Comparison of ENCODE assay signal across 1 cellular context in genomic region chr18:31533236-31533635, GRCh38.
TF ChIP-seq lines count a peak whose summit lies in the region.

No MANE protein-coding gene starts in this region.

TF ChIP-seq in HepG2, 621 proteins besides CTCF, POLR2A, EP300 and RAD21 (continues in another document):
- no peak for TF ChIP-seq ZNF660 (CRISPR knock-in tag; IDR thresholded peaks at IDR 0.05; ENCODE audit: borderline replicate concordance, low read depth)
- no peak for TF ChIP-seq NRL (CRISPR knock-in tag; IDR thresholded peaks at IDR 0.05; ENCODE audit: borderline replicate concordance)
- TF ChIP-seq MIXL1 (CRISPR knock-in tag; IDR thresholded peaks at IDR 0.05), result peak; percentile 20; the same call in 1 of the 2 replicates
- no peak for TF ChIP-seq NONO (IDR thresholded peaks at IDR 0.05)
- TF ChIP-seq NONO (CRISPR knock-in tag; conservative IDR thresholded peaks at IDR 0.05), result no peak
- TF ChIP-seq SKI (IDR thresholded peaks at IDR 0.05; ENCODE audit: partially characterized antibody), result peak; percentile 42
- TF ChIP-seq ATM (IDR thresholded peaks at IDR 0.05; ENCODE audit: borderline replicate concordance), result no peak
- no peak for TF ChIP-seq FIP1L1 (IDR thresholded peaks at IDR 0.05; ENCODE audit: borderline replicate concordance, insufficient read depth, low read depth, low read length)
- TF ChIP-seq ZFP82 (CRISPR knock-in tag; IDR thresholded peaks at IDR 0.05; ENCODE audit: borderline replicate concordance), result no peak
- no peak for TF ChIP-seq GTF3A (CRISPR knock-in tag; conservative IDR thresholded peaks at IDR 0.05)
- no peak for TF ChIP-seq ZNF564 (CRISPR knock-in tag; IDR thresholded peaks at IDR 0.05)
- TF ChIP-seq, protein P1, sequence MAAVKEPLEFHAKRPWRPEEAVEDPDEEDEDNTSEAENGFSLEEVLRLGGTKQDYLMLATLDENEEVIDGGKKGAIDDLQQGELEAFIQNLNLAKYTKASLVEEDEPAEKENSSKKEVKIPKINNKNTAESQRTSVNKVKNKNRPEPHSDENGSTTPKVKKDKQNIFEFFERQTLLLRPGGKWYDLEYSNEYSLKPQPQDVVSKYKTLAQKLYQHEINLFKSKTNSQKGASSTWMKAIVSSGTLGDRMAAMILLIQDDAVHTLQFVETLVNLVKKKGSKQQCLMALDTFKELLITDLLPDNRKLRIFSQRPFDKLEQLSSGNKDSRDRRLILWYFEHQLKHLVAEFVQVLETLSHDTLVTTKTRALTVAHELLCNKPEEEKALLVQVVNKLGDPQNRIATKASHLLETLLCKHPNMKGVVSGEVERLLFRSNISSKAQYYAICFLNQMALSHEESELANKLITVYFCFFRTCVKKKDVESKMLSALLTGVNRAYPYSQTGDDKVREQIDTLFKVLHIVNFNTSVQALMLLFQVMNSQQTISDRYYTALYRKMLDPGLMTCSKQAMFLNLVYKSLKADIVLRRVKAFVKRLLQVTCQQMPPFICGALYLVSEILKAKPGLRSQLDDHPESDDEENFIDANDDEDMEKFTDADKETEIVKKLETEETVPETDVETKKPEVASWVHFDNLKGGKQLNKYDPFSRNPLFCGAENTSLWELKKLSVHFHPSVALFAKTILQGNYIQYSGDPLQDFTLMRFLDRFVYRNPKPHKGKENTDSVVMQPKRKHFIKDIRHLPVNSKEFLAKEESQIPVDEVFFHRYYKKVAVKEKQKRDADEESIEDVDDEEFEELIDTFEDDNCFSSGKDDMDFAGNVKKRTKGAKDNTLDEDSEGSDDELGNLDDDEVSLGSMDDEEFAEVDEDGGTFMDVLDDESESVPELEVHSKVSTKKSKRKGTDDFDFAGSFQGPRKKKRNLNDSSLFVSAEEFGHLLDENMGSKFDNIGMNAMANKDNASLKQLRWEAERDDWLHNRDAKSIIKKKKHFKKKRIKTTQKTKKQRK (IDR thresholded peaks at IDR 0.05; ENCODE audit: low read length), result no peak
- no peak for TF ChIP-seq KDM4B (CRISPR knock-in tag; IDR thresholded peaks at IDR 0.05)
- TF ChIP-seq MTF2 (CRISPR knock-in tag; IDR thresholded peaks at IDR 0.05; ENCODE audit: borderline replicate concordance), result no peak
- TF ChIP-seq ZNF383 (CRISPR knock-in tag; IDR thresholded peaks at IDR 0.05; ENCODE audit: borderline replicate concordance), result no peak
- no peak for TF ChIP-seq ZNF841 (CRISPR knock-in tag; IDR thresholded peaks at IDR 0.05; ENCODE audit: borderline replicate concordance)
- no peak for TF ChIP-seq HMGXB4 (CRISPR knock-in tag; IDR thresholded peaks at IDR 0.05; ENCODE audit: borderline replicate concordance in 1 of 2, low read depth in 1 of 2)
- no peak for TF ChIP-seq SP5 (CRISPR knock-in tag; IDR thresholded peaks at IDR 0.05; ENCODE audit: borderline replicate concordance, low read depth)
- no peak for TF ChIP-seq ZNF142 (CRISPR knock-in tag; IDR thresholded peaks at IDR 0.05)
- no peak for TF ChIP-seq ZNF33B (CRISPR knock-in tag; IDR thresholded peaks at IDR 0.05)
- no peak for TF ChIP-seq PREB (CRISPR knock-in tag; IDR thresholded peaks at IDR 0.05)
- no peak for TF ChIP-seq ZNF550 (CRISPR knock-in tag; IDR thresholded peaks at IDR 0.05; ENCODE audit: borderline replicate concordance)
- TF ChIP-seq ZNF749 (CRISPR knock-in tag; IDR thresholded peaks at IDR 0.05; ENCODE audit: borderline replicate concordance), result no peak
- TF ChIP-seq RFXANK (CRISPR knock-in tag; IDR thresholded peaks at IDR 0.05), result no peak
- TF ChIP-seq ZMYM4 (CRISPR knock-in tag; IDR thresholded peaks at IDR 0.05), result 0 out of 2 replicates have a peak, but pooled peaks have one; percentile 30
- no peak for TF ChIP-seq ZSCAN9 (CRISPR knock-in tag; IDR thresholded peaks at IDR 0.05; ENCODE audit: borderline replicate concordance)
- no peak for TF ChIP-seq REPIN1 (CRISPR knock-in tag; IDR thresholded peaks at IDR 0.05; ENCODE audit: borderline replicate concordance, low read depth)
- TF ChIP-seq, protein P2, sequence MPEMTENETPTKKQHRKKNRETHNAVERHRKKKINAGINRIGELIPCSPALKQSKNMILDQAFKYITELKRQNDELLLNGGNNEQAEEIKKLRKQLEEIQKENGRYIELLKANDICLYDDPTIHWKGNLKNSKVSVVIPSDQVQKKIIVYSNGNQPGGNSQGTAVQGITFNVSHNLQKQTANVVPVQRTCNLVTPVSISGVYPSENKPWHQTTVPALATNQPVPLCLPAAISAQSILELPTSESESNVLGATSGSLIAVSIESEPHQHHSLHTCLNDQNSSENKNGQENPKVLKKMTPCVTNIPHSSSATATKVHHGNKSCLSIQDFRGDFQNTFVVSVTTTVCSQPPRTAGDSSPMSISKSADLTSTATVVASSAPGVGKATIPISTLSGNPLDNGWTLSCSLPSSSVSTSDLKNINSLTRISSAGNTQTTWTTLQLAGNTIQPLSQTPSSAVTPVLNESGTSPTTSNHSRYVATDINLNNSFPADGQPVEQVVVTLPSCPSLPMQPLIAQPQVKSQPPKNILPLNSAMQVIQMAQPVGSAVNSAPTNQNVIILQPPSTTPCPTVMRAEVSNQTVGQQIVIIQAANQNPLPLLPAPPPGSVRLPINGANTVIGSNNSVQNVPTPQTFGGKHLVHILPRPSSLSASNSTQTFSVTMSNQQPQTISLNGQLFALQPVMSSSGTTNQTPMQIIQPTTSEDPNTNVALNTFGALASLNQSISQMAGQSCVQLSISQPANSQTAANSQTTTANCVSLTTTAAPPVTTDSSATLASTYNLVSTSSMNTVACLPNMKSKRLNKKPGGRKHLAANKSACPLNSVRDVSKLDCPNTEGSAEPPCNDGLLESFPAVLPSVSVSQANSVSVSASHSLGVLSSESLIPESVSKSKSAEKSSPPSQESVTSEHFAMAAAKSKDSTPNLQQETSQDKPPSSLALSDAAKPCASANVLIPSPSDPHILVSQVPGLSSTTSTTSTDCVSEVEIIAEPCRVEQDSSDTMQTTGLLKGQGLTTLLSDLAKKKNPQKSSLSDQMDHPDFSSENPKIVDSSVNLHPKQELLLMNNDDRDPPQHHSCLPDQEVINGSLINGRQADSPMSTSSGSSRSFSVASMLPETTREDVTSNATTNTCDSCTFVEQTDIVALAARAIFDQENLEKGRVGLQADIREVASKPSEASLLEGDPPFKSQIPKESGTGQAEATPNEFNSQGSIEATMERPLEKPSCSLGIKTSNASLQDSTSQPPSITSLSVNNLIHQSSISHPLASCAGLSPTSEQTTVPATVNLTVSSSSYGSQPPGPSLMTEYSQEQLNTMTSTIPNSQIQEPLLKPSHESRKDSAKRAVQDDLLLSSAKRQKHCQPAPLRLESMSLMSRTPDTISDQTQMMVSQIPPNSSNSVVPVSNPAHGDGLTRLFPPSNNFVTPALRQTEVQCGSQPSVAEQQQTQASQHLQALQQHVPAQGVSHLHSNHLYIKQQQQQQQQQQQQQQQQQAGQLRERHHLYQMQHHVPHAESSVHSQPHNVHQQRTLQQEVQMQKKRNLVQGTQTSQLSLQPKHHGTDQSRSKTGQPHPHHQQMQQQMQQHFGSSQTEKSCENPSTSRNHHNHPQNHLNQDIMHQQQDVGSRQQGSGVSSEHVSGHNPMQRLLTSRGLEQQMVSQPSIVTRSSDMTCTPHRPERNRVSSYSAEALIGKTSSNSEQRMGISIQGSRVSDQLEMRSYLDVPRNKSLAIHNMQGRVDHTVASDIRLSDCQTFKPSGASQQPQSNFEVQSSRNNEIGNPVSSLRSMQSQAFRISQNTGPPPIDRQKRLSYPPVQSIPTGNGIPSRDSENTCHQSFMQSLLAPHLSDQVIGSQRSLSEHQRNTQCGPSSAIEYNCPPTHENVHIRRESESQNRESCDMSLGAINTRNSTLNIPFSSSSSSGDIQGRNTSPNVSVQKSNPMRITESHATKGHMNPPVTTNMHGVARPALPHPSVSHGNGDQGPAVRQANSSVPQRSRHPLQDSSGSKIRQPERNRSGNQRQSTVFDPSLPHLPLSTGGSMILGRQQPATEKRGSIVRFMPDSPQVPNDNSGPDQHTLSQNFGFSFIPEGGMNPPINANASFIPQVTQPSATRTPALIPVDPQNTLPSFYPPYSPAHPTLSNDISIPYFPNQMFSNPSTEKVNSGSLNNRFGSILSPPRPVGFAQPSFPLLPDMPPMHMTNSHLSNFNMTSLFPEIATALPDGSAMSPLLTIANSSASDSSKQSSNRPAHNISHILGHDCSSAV (CRISPR knock-in tag; IDR thresholded peaks at IDR 0.05; ENCODE audit: borderline replicate concordance), result no peak
- TF ChIP-seq SNAPC2 (CRISPR knock-in tag; IDR thresholded peaks at IDR 0.05), result no peak
- no peak for TF ChIP-seq STAG1 (CRISPR knock-in tag; IDR thresholded peaks at IDR 0.05)
- TF ChIP-seq, protein P3, sequence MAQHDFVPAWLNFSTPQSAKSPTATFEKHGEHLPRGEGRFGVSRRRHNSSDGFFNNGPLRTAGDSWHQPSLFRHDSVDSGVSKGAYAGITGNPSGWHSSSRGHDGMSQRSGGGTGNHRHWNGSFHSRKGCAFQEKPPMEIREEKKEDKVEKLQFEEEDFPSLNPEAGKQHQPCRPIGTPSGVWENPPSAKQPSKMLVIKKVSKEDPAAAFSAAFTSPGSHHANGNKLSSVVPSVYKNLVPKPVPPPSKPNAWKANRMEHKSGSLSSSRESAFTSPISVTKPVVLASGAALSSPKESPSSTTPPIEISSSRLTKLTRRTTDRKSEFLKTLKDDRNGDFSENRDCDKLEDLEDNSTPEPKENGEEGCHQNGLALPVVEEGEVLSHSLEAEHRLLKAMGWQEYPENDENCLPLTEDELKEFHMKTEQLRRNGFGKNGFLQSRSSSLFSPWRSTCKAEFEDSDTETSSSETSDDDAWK (CRISPR knock-in tag; IDR thresholded peaks at IDR 0.05), result no peak
- no peak for TF ChIP-seq AHR (CRISPR knock-in tag; IDR thresholded peaks at IDR 0.05)
- 0 out of 2 replicates have a peak, but pooled peaks have one; percentile 26 for TF ChIP-seq HNF4G (IDR thresholded peaks at IDR 0.05; ENCODE audit: borderline replicate concordance, low read depth, low read length)
- TF ChIP-seq HNF4G (CRISPR knock-in tag; IDR thresholded peaks at IDR 0.05; ENCODE audit: borderline replicate concordance, low read depth), result no peak
- no peak for TF ChIP-seq BRCA1 (CRISPR knock-in tag; IDR thresholded peaks at IDR 0.05)
- no peak for TF ChIP-seq GLI4 (CRISPR knock-in tag; IDR thresholded peaks at IDR 0.05; ENCODE audit: borderline replicate concordance)
- no peak for TF ChIP-seq MED13 (CRISPR knock-in tag; IDR thresholded peaks at IDR 0.05)
- no peak for TF ChIP-seq ZNF776 (CRISPR knock-in tag; IDR thresholded peaks at IDR 0.05)
- no peak for TF ChIP-seq NR2F1 (CRISPR knock-in tag; IDR thresholded peaks at IDR 0.05)
- no peak for TF ChIP-seq ZNF3 (CRISPR knock-in tag; IDR thresholded peaks at IDR 0.05)
